Comparison of ENCODE assay signal across 1 cellular context in the genomic region with DNA sequence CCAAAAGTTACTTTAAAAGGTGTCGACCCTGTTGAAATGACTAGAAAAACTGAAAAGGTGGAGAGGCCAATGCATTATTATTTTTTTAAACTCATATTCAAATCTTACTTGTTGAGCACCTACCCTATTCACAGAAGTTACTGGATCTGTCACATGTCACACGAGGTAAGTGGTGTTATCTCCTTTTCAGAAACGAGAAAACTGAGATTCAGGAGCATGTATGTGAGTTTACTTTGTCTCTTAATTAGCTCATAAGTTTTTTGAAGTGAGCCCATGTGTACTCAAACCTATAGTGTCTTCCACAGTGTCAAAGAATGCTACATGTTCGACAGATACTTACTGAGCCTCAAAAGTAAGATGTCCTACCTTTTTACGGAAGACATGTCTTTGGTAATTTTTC.
A peak's percentile ranks its signal among the peaks of the same experiment; 100 is the strongest.
TF ChIP-seq lines count a peak whose summit lies in the region.

No MANE protein-coding gene starts in this region.

TF ChIP-seq in K562, 482 proteins besides CTCF, POLR2A, EP300 and RAD21 (continued from another document):
- TF ChIP-seq, protein P1, sequence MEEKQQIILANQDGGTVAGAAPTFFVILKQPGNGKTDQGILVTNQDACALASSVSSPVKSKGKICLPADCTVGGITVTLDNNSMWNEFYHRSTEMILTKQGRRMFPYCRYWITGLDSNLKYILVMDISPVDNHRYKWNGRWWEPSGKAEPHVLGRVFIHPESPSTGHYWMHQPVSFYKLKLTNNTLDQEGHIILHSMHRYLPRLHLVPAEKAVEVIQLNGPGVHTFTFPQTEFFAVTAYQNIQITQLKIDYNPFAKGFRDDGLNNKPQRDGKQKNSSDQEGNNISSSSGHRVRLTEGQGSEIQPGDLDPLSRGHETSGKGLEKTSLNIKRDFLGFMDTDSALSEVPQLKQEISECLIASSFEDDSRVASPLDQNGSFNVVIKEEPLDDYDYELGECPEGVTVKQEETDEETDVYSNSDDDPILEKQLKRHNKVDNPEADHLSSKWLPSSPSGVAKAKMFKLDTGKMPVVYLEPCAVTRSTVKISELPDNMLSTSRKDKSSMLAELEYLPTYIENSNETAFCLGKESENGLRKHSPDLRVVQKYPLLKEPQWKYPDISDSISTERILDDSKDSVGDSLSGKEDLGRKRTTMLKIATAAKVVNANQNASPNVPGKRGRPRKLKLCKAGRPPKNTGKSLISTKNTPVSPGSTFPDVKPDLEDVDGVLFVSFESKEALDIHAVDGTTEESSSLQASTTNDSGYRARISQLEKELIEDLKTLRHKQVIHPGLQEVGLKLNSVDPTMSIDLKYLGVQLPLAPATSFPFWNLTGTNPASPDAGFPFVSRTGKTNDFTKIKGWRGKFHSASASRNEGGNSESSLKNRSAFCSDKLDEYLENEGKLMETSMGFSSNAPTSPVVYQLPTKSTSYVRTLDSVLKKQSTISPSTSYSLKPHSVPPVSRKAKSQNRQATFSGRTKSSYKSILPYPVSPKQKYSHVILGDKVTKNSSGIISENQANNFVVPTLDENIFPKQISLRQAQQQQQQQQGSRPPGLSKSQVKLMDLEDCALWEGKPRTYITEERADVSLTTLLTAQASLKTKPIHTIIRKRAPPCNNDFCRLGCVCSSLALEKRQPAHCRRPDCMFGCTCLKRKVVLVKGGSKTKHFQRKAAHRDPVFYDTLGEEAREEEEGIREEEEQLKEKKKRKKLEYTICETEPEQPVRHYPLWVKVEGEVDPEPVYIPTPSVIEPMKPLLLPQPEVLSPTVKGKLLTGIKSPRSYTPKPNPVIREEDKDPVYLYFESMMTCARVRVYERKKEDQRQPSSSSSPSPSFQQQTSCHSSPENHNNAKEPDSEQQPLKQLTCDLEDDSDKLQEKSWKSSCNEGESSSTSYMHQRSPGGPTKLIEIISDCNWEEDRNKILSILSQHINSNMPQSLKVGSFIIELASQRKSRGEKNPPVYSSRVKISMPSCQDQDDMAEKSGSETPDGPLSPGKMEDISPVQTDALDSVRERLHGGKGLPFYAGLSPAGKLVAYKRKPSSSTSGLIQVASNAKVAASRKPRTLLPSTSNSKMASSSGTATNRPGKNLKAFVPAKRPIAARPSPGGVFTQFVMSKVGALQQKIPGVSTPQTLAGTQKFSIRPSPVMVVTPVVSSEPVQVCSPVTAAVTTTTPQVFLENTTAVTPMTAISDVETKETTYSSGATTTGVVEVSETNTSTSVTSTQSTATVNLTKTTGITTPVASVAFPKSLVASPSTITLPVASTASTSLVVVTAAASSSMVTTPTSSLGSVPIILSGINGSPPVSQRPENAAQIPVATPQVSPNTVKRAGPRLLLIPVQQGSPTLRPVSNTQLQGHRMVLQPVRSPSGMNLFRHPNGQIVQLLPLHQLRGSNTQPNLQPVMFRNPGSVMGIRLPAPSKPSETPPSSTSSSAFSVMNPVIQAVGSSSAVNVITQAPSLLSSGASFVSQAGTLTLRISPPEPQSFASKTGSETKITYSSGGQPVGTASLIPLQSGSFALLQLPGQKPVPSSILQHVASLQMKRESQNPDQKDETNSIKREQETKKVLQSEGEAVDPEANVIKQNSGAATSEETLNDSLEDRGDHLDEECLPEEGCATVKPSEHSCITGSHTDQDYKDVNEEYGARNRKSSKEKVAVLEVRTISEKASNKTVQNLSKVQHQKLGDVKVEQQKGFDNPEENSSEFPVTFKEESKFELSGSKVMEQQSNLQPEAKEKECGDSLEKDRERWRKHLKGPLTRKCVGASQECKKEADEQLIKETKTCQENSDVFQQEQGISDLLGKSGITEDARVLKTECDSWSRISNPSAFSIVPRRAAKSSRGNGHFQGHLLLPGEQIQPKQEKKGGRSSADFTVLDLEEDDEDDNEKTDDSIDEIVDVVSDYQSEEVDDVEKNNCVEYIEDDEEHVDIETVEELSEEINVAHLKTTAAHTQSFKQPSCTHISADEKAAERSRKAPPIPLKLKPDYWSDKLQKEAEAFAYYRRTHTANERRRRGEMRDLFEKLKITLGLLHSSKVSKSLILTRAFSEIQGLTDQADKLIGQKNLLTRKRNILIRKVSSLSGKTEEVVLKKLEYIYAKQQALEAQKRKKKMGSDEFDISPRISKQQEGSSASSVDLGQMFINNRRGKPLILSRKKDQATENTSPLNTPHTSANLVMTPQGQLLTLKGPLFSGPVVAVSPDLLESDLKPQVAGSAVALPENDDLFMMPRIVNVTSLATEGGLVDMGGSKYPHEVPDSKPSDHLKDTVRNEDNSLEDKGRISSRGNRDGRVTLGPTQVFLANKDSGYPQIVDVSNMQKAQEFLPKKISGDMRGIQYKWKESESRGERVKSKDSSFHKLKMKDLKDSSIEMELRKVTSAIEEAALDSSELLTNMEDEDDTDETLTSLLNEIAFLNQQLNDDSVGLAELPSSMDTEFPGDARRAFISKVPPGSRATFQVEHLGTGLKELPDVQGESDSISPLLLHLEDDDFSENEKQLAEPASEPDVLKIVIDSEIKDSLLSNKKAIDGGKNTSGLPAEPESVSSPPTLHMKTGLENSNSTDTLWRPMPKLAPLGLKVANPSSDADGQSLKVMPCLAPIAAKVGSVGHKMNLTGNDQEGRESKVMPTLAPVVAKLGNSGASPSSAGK (IDR thresholded peaks at IDR 0.05): peak; percentile 77; the same call in 1 of the 2 replicates
- TF ChIP-seq, protein P2, sequence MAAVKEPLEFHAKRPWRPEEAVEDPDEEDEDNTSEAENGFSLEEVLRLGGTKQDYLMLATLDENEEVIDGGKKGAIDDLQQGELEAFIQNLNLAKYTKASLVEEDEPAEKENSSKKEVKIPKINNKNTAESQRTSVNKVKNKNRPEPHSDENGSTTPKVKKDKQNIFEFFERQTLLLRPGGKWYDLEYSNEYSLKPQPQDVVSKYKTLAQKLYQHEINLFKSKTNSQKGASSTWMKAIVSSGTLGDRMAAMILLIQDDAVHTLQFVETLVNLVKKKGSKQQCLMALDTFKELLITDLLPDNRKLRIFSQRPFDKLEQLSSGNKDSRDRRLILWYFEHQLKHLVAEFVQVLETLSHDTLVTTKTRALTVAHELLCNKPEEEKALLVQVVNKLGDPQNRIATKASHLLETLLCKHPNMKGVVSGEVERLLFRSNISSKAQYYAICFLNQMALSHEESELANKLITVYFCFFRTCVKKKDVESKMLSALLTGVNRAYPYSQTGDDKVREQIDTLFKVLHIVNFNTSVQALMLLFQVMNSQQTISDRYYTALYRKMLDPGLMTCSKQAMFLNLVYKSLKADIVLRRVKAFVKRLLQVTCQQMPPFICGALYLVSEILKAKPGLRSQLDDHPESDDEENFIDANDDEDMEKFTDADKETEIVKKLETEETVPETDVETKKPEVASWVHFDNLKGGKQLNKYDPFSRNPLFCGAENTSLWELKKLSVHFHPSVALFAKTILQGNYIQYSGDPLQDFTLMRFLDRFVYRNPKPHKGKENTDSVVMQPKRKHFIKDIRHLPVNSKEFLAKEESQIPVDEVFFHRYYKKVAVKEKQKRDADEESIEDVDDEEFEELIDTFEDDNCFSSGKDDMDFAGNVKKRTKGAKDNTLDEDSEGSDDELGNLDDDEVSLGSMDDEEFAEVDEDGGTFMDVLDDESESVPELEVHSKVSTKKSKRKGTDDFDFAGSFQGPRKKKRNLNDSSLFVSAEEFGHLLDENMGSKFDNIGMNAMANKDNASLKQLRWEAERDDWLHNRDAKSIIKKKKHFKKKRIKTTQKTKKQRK (IDR thresholded peaks at IDR 0.05; ENCODE audit: borderline replicate concordance, low read depth, low read length): no peak
- TF ChIP-seq L3MBTL2 (IDR thresholded peaks at IDR 0.05) (peak; percentile 63; the same call in 1 of the 2 replicates), SMC3 (conservative IDR thresholded peaks at IDR 0.05; ENCODE audit: insufficient read depth, low read depth, low read length) (no peak), PHB (CRISPR knock-in tag; IDR thresholded peaks at IDR 0.05) (no peak), ZNF778 (CRISPR knock-in tag; IDR thresholded peaks at IDR 0.05) (no peak), SMARCA4 (IDR thresholded peaks at IDR 0.05) (no peak), ZNF184 (CRISPR knock-in tag; IDR thresholded peaks at IDR 0.05) (no peak)
